ENCODE assay signal across 8 cellular contexts in the genomic region with DNA sequence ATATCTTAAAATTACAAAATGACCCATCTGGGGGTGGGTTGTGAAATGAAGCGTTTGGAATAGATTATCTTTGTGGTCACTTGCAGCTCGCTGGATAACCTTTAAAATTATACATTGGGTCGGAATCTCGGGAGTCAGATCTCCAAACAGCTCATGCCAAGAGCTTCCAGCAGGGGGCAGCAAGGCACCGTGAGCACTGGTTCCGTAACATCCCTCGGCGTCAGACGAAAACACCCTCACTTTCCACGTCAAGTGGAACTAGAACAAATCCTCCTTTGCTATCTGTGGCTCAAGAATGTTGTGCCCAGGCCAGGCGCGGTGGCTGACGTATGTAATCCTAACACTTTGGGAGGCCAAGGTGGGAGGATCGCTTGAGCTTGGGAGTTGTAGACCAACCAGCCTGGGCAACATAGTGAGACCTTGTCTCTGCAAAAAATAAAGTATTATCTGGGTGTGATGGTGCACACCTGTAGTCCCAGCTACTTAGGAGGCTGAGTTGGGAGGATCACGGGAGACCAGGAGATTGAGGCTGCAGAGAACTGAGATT. TPM values are rescaled to one million over a fixed set of nuclear protein-coding genes. Genes with fewer than 3 reads are reported as not detected.
DNase-seq lines count a peak whose midpoint lies in the region; ATAC-seq and TF ChIP-seq lines count a peak whose summit lies in the region.

No MANE protein-coding gene starts in this region.

- peak; percentile 94 for TF ChIP-seq CTCF in cardiac fibroblast (IDR thresholded peaks at IDR 0.05; ENCODE audit: low read depth, low read length)
- TF ChIP-seq CTCF in kidney epithelial cell (IDR thresholded peaks at IDR 0.05; ENCODE audit: insufficient read depth, low read length, poor library complexity, severe bottlenecking): peak; percentile 95

- H3K36me3 ChIP-seq in HAP-1 (replicated peaks) (no peaks in the 10 kb centered on the region), kidney epithelial cell (ENCODE audit: control insufficient read depth, insufficient read depth, low read length) (no peaks in the 10 kb centered on the region)

- H3K27me3 ChIP-seq in HAP-1 (ENCODE audit: low read depth) (no peaks in the 10 kb centered on the region), kidney epithelial cell (ENCODE audit: control insufficient read depth, insufficient read depth, low read length) (no peaks in the 10 kb centered on the region)

- peaks cover 7% of the 10 kb centered on the region for H3K4me1 ChIP-seq in HAP-1

- DNase-seq in CD1c-positive myeloid dendritic cell (ENCODE audit: extremely low spot score): peak; percentile 87
- peak; percentile 65 to 89 for DNase-seq in HAP-1 (ENCODE audit: low spot score in 2 of 2)
- peak; percentile 57 for DNase-seq in NCI-H226
- peak; percentile 57 for DNase-seq in activated CD4-positive, CD25-positive, alpha-beta regulatory T cell treated with anti-CD3 and anti-CD28 coated beads, Interleukin-2, amount 50 U/mL, for 16 hours (ENCODE audit: low read depth, low spot score)
- peak; percentile 92 to 96 for DNase-seq in cardiac fibroblast (ENCODE audit: low read depth in 2 of 2)
- DNase-seq in kidney epithelial cell (ENCODE audit: low read depth): no peak
- DNase-seq in stimulated activated CD4-positive, alpha-beta T cell treated with anti-CD3 and anti-CD28 coated beads, Interleukin-1b, Interleukin-23, amount 100 ng/mL, for 1 hour (ENCODE audit: low read depth in 2 of 2): peak; percentile 45 to 57

- H3K4me3 ChIP-seq in HAP-1 (no peak overlapping the region), cardiac fibroblast (replicated peaks in 1 of 2; ENCODE audit: low read depth in 2 of 2, low read length in 2 of 2) (no peak overlapping the region), kidney epithelial cell (ENCODE audit: low read depth, low read length) (no peak overlapping the region)

- in situ Hi-C loops in HAP-1 (cut with MboI; ENCODE audit: low sequenced_read_pairs): loop anchor here (5.0 to 10.0 kb wide), 2 partner anchors 141 to 823 kb away; no protein-coding TSS in a partner anchor

- no peaks in the 10 kb centered on the region for H3K9me3 ChIP-seq in HAP-1

- ATAC-seq in HG03135 (IDR thresholded peaks at IDR 0.05; ENCODE audit: unreplicated experiment): no peak

RNA-seq across cellular contexts. Expression of gene UMPS, which starts 31.1 kb away (rescaled TPM):
- 28.5 and 36.0 TPM in 2 replicates for total RNA-seq in kidney epithelial cell
